Comparison of ENCODE assay signal across 1 cellular context in genomic region chr2:170235860-170236638, GRCh38.
A peak's percentile ranks its signal among the peaks of the same experiment; 100 is the strongest.
TF ChIP-seq lines count a peak whose summit lies in the region.

No MANE protein-coding gene starts in this region.

TF ChIP-seq in K562, 482 proteins besides CTCF, POLR2A, EP300 and RAD21 (continued from another document and continues in another):
- peak; percentile 60 for TF ChIP-seq ZNF592 (IDR thresholded peaks at IDR 0.05)
- peak; percentile 100 for TF ChIP-seq CEBPB (tag; IDR thresholded peaks at IDR 0.05)
- TF ChIP-seq KAT2B (IDR thresholded peaks at IDR 0.05; ENCODE audit: low read depth, low read length), result no peak
- peak in 1 of 2 experiments; percentile 86; a peak in 2 of 4 replicates for TF ChIP-seq RCOR1 (IDR thresholded peaks at IDR 0.05; ENCODE audit: borderline replicate concordance in 1 of 2, low read depth in 2 of 2, low read length in 2 of 2)
- no peak for TF ChIP-seq NFXL1 (CRISPR knock-in tag; IDR thresholded peaks at IDR 0.05)
- no peak for TF ChIP-seq ZNF217 (CRISPR knock-in tag; IDR thresholded peaks at IDR 0.05)
- no peak for TF ChIP-seq FUS (optimal IDR thresholded peaks at IDR 0.05; ENCODE audit: low read depth, low read length)
- TF ChIP-seq TFAM (CRISPR knock-in tag; conservative IDR thresholded peaks at IDR 0.05), result no peak
- 0 out of 2 replicates have a peak, but pooled peaks have one; percentile 8 for TF ChIP-seq ZNF311 (CRISPR knock-in tag; IDR thresholded peaks at IDR 0.05)
- TF ChIP-seq BMI1 (IDR thresholded peaks at IDR 0.05; ENCODE audit: low read length), result 0 out of 2 replicates have a peak, but pooled peaks have one; percentile 24
- no peak for TF ChIP-seq ZNF449 (CRISPR knock-in tag; IDR thresholded peaks at IDR 0.05)
- peak; percentile 23; the same call in 1 of the 2 replicates for TF ChIP-seq GMEB1 (CRISPR knock-in tag; IDR thresholded peaks at IDR 0.05)
- TF ChIP-seq HDAC3 (IDR thresholded peaks at IDR 0.05; ENCODE audit: borderline replicate concordance, partially characterized antibody), result peak; percentile 80
- TF ChIP-seq ZNF436 (CRISPR knock-in tag; IDR thresholded peaks at IDR 0.05), result no peak
- TF ChIP-seq ZNF124 (CRISPR knock-in tag; IDR thresholded peaks at IDR 0.05), result no peak
- no peak for TF ChIP-seq POU5F1 (IDR thresholded peaks at IDR 0.05; ENCODE audit: borderline replicate concordance, low read depth, low read length, partially characterized antibody)
- peak; percentile 59; the same call in 1 of the 2 replicates for TF ChIP-seq BRD4 (IDR thresholded peaks at IDR 0.05)
- no peak for TF ChIP-seq POLR2B (IDR thresholded peaks at IDR 0.05; ENCODE audit: low read depth, partially characterized antibody)
- TF ChIP-seq ZNF764 (CRISPR knock-in tag; IDR thresholded peaks at IDR 0.05; ENCODE audit: low read depth), result no peak
- peak; percentile 73; the same call in 1 of the 2 replicates for TF ChIP-seq NFRKB (IDR thresholded peaks at IDR 0.05; ENCODE audit: low read depth)
- TF ChIP-seq HEY1 (CRISPR knock-in tag; IDR thresholded peaks at IDR 0.05; ENCODE audit: borderline replicate concordance), result peak; percentile 31
- TF ChIP-seq ELF2 (CRISPR knock-in tag; IDR thresholded peaks at IDR 0.05), result no peak
- TF ChIP-seq FOXK2 (conservative IDR thresholded peaks at IDR 0.05 in 1 of 2, IDR thresholded peaks at IDR 0.05 in 1 of 2; ENCODE audit: low read depth in 2 of 2), result peak in 1 of 2 experiments; percentile 20; a peak in 1 of 4 replicates
- peak; percentile 88 for TF ChIP-seq SMAD4 (CRISPR knock-in tag; conservative IDR thresholded peaks at IDR 0.05)
- no peak for TF ChIP-seq ZBTB8A (IDR thresholded peaks at IDR 0.05; ENCODE audit: partially characterized antibody)
- TF ChIP-seq ZNF24 (IDR thresholded peaks at IDR 0.05), result no peak
- TF ChIP-seq FOSL1 (tag; conservative IDR thresholded peaks at IDR 0.05), result peak; percentile 78
- TF ChIP-seq ZNF785 (CRISPR knock-in tag; IDR thresholded peaks at IDR 0.05), result no peak
- peak in 1 of 2 experiments; percentile 90; a peak in 2 of 4 replicates for TF ChIP-seq TEAD1 (CRISPR knock-in tag; IDR thresholded peaks at IDR 0.05)
- TF ChIP-seq ARNT (IDR thresholded peaks at IDR 0.05), result peak; percentile 35 to 86; a peak in 3 of 4 replicates
- peak; percentile 64 for TF ChIP-seq ETV1 (tag; conservative IDR thresholded peaks at IDR 0.05; ENCODE audit: low read depth)
- TF ChIP-seq FOXA3 (CRISPR knock-in tag; conservative IDR thresholded peaks at IDR 0.05 in 1 of 2, IDR thresholded peaks at IDR 0.05 in 1 of 2), result peak in 1 of 2 experiments; percentile 50; a peak in 2 of 4 replicates
- peak in 1 of 2 experiments; percentile 31 for TF ChIP-seq NCOA2 (IDR thresholded peaks at IDR 0.05; ENCODE audit: partially characterized antibody in 2 of 2)
- TF ChIP-seq MCM5 (IDR thresholded peaks at IDR 0.05; ENCODE audit: low read depth), result no peak
- no peak for TF ChIP-seq ETS2 (tag; IDR thresholded peaks at IDR 0.05; ENCODE audit: borderline replicate concordance, poor library complexity, severe bottlenecking)
- no peak for TF ChIP-seq ZNF143 (CRISPR knock-in tag; IDR thresholded peaks at IDR 0.05)
- TF ChIP-seq ZNF507 (tag; conservative IDR thresholded peaks at IDR 0.05), result no peak
- peak; percentile 5 to 77; a peak in 2 of 4 replicates for TF ChIP-seq MAZ (CRISPR knock-in tag; conservative IDR thresholded peaks at IDR 0.05 in 1 of 2, IDR thresholded peaks at IDR 0.05 in 1 of 2)
- TF ChIP-seq ZFP1 (CRISPR knock-in tag; IDR thresholded peaks at IDR 0.05), result 0 out of 2 replicates have a peak, but pooled peaks have one; percentile 5
- TF ChIP-seq C11orf30 (IDR thresholded peaks at IDR 0.05; ENCODE audit: low read depth), result peak; percentile 78
- no peak for TF ChIP-seq ZNF778 (CRISPR knock-in tag; IDR thresholded peaks at IDR 0.05)
- TF ChIP-seq ZNF668 (CRISPR knock-in tag; IDR thresholded peaks at IDR 0.05), result no peak
- no peak for TF ChIP-seq ZNF134 (CRISPR knock-in tag; conservative IDR thresholded peaks at IDR 0.05)
- peak; percentile 75 for TF ChIP-seq BRD9 (IDR thresholded peaks at IDR 0.05; ENCODE audit: low read depth, partially characterized antibody)
- TF ChIP-seq ZNF76 (CRISPR knock-in tag; IDR thresholded peaks at IDR 0.05; ENCODE audit: borderline replicate concordance), result no peak
- TF ChIP-seq CHD1 (IDR thresholded peaks at IDR 0.05; ENCODE audit: low read length), result no peak
- no peak for TF ChIP-seq E2F1 (CRISPR knock-in tag; IDR thresholded peaks at IDR 0.05)
- TF ChIP-seq GABPB2 (CRISPR knock-in tag; conservative IDR thresholded peaks at IDR 0.05), result no peak
- TF ChIP-seq E2F8 (IDR thresholded peaks at IDR 0.05; ENCODE audit: low read depth, partially characterized antibody), result peak; percentile 64
- TF ChIP-seq ZNF445 (CRISPR knock-in tag; IDR thresholded peaks at IDR 0.05; ENCODE audit: low read depth), result no peak
- TF ChIP-seq ILF3 (IDR thresholded peaks at IDR 0.05; ENCODE audit: borderline replicate concordance), result no peak
- no peak for TF ChIP-seq ZNF146 (CRISPR knock-in tag; IDR thresholded peaks at IDR 0.05; ENCODE audit: unreplicated experiment)
- TF ChIP-seq TAL1 (IDR thresholded peaks at IDR 0.05), result peak; percentile 87
- TF ChIP-seq SMC3 (conservative IDR thresholded peaks at IDR 0.05; ENCODE audit: insufficient read depth, low read depth, low read length), result peak; percentile 84
- TF ChIP-seq ZNF197 (CRISPR knock-in tag; IDR thresholded peaks at IDR 0.05; ENCODE audit: low read depth), result peak; percentile 80; the same call in 1 of the 2 replicates
- TF ChIP-seq MYNN (IDR thresholded peaks at IDR 0.05), result peak; percentile 71; the same call in 1 of the 2 replicates
- TF ChIP-seq MYNN (CRISPR knock-in tag; IDR thresholded peaks at IDR 0.05), result no peak
- peak; percentile 100 for TF ChIP-seq VEZF1 (CRISPR knock-in tag; IDR thresholded peaks at IDR 0.05)
- no peak for TF ChIP-seq MTF1 (CRISPR knock-in tag; IDR thresholded peaks at IDR 0.05; ENCODE audit: borderline replicate concordance)
- no peak for TF ChIP-seq PCBP2 (IDR thresholded peaks at IDR 0.05; ENCODE audit: low read depth, low read length, poor library complexity, severe bottlenecking)
